ENCODE assay signal across 8 cellular contexts in genomic region chr1:18950415-18951026, GRCh38. TPM values are rescaled to one million over a fixed set of nuclear protein-coding genes. Genes with fewer than 3 reads are reported as not detected.
A peak's percentile ranks its signal among the peaks of the same experiment; 100 is the strongest.
DNase-seq lines count a peak whose midpoint lies in the region; ATAC-seq and TF ChIP-seq lines count a peak whose summit lies in the region.

No MANE protein-coding gene starts in this region.

- TF ChIP-seq EP300 in stomach (IDR thresholded peaks at IDR 0.05) = no peak

- peak overlapping the region; percentile 59; the same call in 1 of the 3 replicates for H3K4me3 Mint-ChIP-seq in GM23338

- H3K27ac Mint-ChIP-seq in GM23338 = peak overlapping the region; percentile 94; the same call in 1 of the 2 replicates
- peak overlapping the region; percentile 96 to 98 for H3K27ac Mint-ChIP-seq in activated naive CD4-positive, alpha-beta T cell treated with anti-CD3 and anti-CD28 coated beads, Interleukin-2, amount 50 U/mL, for 72 hours

- H3K36me3 ChIP-seq in GM23338 (ENCODE audit: insufficient read depth) (no peaks in the 10 kb centered on the region), iPS-18a (ENCODE audit: control insufficient read depth, low read depth, low read length) (no peaks in the 10 kb centered on the region), stomach (no peaks in the 10 kb centered on the region)

- H3K4me1 ChIP-seq in GM23338 (ENCODE audit: insufficient read depth) (peaks cover 37% of the 10 kb centered on the region), iPS-18a (ENCODE audit: control insufficient read depth, low read depth, low read length) (peaks cover 12% of the 10 kb centered on the region), stomach (peaks cover 61 to 99% (median 86%) of the 10 kb centered on the region in 4 donors)

- no peak for TF ChIP-seq POLR2A in stomach (IDR thresholded peaks at IDR 0.05)

- WGBS in stomach, 5 donors = 48 to 60% (median 55%) methylated on average over 19 of the region's 19 CpGs

- no peaks in the 10 kb centered on the region for H3K9me2 ChIP-seq in GM23338 (ENCODE audit: insufficient read depth)

- no peaks in the 10 kb centered on the region for H3K9me3 ChIP-seq in iPS-18a (ENCODE audit: control insufficient read depth, low read depth, low read length)
- no peaks in the 10 kb centered on the region for H3K9me3 ChIP-seq in stomach

- H3K36me3 Mint-ChIP-seq in GM23338 (ENCODE audit: low read depth) = no peaks in the 10 kb centered on the region; the same call in 2 of the 3 replicates
- peaks cover 26 to 49% of the 10 kb centered on the region in 2 donors for H3K36me3 Mint-ChIP-seq in activated naive CD4-positive, alpha-beta T cell treated with anti-CD3 and anti-CD28 coated beads, Interleukin-2, amount 50 U/mL, for 72 hours

- H3K9ac ChIP-seq in iPS-18a (ENCODE audit: low read length) = peak overlapping the region; percentile 33

- peak overlapping the region; percentile 65; the same call in 1 of the 2 replicates for H3K4me2 ChIP-seq in GM23338

- H3K27ac ChIP-seq in GM23338 (ENCODE audit: low read depth) = peak overlapping the region; percentile 81
- H3K27ac ChIP-seq in iPS-18a (ENCODE audit: low read length) = no peak overlapping the region
- peak overlapping the region; percentile 34 to 89 (median 80) for H3K27ac ChIP-seq in stomach

- peaks cover 4% of the 10 kb centered on the region; the same call in 1 of the 2 replicates for H3K79me2 ChIP-seq in GM23338 (replicated peaks; ENCODE audit: insufficient read depth)

- TF ChIP-seq CTCF in GM23338 (conservative IDR thresholded peaks at IDR 0.05; ENCODE audit: low read depth in 2 of 2) = no peak
- no peak for TF ChIP-seq CTCF in stomach (IDR thresholded peaks at IDR 0.05)

- no peaks in the 10 kb centered on the region; the same call in 2 of the 3 replicates for H3K9me3 Mint-ChIP-seq in GM23338
- H3K9me3 Mint-ChIP-seq in activated naive CD4-positive, alpha-beta T cell treated with anti-CD3 and anti-CD28 coated beads, Interleukin-2, amount 50 U/mL, for 72 hours = no peaks in the 10 kb centered on the region

- H4K20me1 ChIP-seq in GM23338 (replicated peaks; ENCODE audit: insufficient read depth) = peaks cover 9% of the 10 kb centered on the region

- H3K27me3 Mint-ChIP-seq in GM23338 (ENCODE audit: insufficient read depth, low read depth, poor library complexity) = peaks cover 37% of the 10 kb centered on the region

- H3K4me1 Mint-ChIP-seq in GM23338 = peaks cover 34% of the 10 kb centered on the region

- H2AFZ ChIP-seq in GM23338 = no peak overlapping the region

- H3K4me3 ChIP-seq in GM23338 (no peak overlapping the region), iPS-18a (ENCODE audit: low read length) (no peak overlapping the region), stomach (peak overlapping the region; percentile 21 to 37 (median 30))

- DNase-seq in GM23338 (ENCODE audit: low spot score) (no peak), stomach (no peak), globus pallidus (ENCODE audit: low spot score) (no peak), pons (ENCODE audit: low spot score) (no peak), NCI-H82 treated with DMSO at 0.1 percent for 48 hours (lab: John Stamatoyannopoulos, UW; ENCODE audit: unreplicated experiment) (no peak), NOMO-1 treated with DMSO at 0.1 percent for 48 hours (lab: John Stamatoyannopoulos, UW; ENCODE audit: unreplicated experiment) (no peak)
- DNase-seq in activated naive CD4-positive, alpha-beta T cell treated with anti-CD3 and anti-CD28 coated beads, Interleukin-2, amount 50 U/mL, for 72 hours (ENCODE audit: low spot score in 2 of 2) = peak; percentile 40 to 65

- no peak for ATAC-seq in GM23338
- peak in 1 of 2 donors; percentile 17 for ATAC-seq in activated naive CD4-positive, alpha-beta T cell treated with anti-CD3 and anti-CD28 coated beads, Interleukin-2, amount 50 U/mL, for 72 hours

- intact Hi-C loops in stomach (cut with DNase I; ENCODE audit: low total_unique reads) = loop anchor here (10.0 kb wide), 1 partner anchor 46 kb away; the partner anchor contains the start of gene ALDH4A1

- H3K27me3 ChIP-seq in GM23338 (ENCODE audit: insufficient read depth) (peaks cover 15% of the 10 kb centered on the region), iPS-18a (ENCODE audit: control insufficient read depth, insufficient read depth, low read length) (peaks cover 20% of the 10 kb centered on the region), stomach (no peaks in the 10 kb centered on the region)

- H3F3A ChIP-seq in GM23338 (replicated peaks; ENCODE audit: low read depth) = 0 out of 2 replicates have a peak, but pooled peaks cover 2% of the 10 kb centered on the region

TF ChIP-seq in GM23338, 12 proteins besides CTCF, POLR2A, EP300 and RAD21 (continues in another document):
- no peak for TF ChIP-seq CREB1 (CRISPR knock-in tag; IDR thresholded peaks at IDR 0.05; ENCODE audit: low read depth)
- TF ChIP-seq REST (IDR thresholded peaks at IDR 0.05; ENCODE audit: unreplicated experiment) = no peak
- no peak for TF ChIP-seq NANOG (IDR thresholded peaks at IDR 0.05; ENCODE audit: borderline replicate concordance)
- no peak for TF ChIP-seq JUNB (IDR thresholded peaks at IDR 0.05; ENCODE audit: unreplicated experiment)
- TF ChIP-seq STAT1 (IDR thresholded peaks at IDR 0.05; ENCODE audit: unreplicated experiment) = no peak
- no peak for TF ChIP-seq EZH2phosphoT487 (IDR thresholded peaks at IDR 0.05; ENCODE audit: unreplicated experiment)
- no peak for TF ChIP-seq POLR2AphosphoS5 (IDR thresholded peaks at IDR 0.05; ENCODE audit: low read depth)
- TF ChIP-seq EZH2 (IDR thresholded peaks at IDR 0.05; ENCODE audit: low read depth, unreplicated experiment) = no peak

RNA-seq across cellular contexts. Expression of gene IFFO2, which starts 6.0 kb away (rescaled TPM):
- 7.5 and 13.2 TPM in 2 replicates for total RNA-seq in GM23338 (2014; rRNA removed; shearing (Covaris generic))
- polyA plus RNA-seq in GM23338 (2016; fragmentation: Nextera tagmentation; extraction: Ambion mirVana) = 0.71 and 1.5 TPM in 2 replicates
- 10 to 100 TPM; 27.3 to 41.7 TPM for total RNA-seq in activated naive CD4-positive, alpha-beta T cell treated with anti-CD3 and anti-CD28 coated beads, Interleukin-2, amount 50 U/mL, for 72 hours
- 10 to 100 TPM in 2 of 5 donors, 1 to 10 TPM in 2, under 1 TPM in 1; 0.58 to 47.8 (median 7.7) TPM for total RNA-seq in stomach
- polyA plus RNA-seq in stomach = 1 to 10 TPM in 2 of 3 donors, under 1 TPM in 1; 0.92 to 5.1 (median 3.4) TPM

RNA-seq across cellular contexts. Expression of gene ALDH4A1, which starts 48.2 kb away (rescaled TPM):
- total RNA-seq in GM23338 (2014; rRNA removed; shearing (Covaris generic)) = 33.8 and 36.9 TPM in 2 replicates
- polyA plus RNA-seq in GM23338 (2016; fragmentation: Nextera tagmentation; extraction: Ambion mirVana) = 11.3 and 13.5 TPM in 2 replicates
- 1 to 10 TPM; 7.4 to 9.8 TPM for total RNA-seq in activated naive CD4-positive, alpha-beta T cell treated with anti-CD3 and anti-CD28 coated beads, Interleukin-2, amount 50 U/mL, for 72 hours
- 10 to 100 TPM in 1 of 5 donors, 1 to 10 TPM in 4; 3.5 to 11.0 (median 7.6) TPM for total RNA-seq in stomach
- 10 to 100 TPM in 2 of 3 donors, 1 to 10 TPM in 1; 6.7 to 16.0 (median 11.1) TPM for polyA plus RNA-seq in stomach

Comparison
In these comparisons a context has a peak if more than half of its experiments do, and no peak if none do; other contexts are left out.
1. DNase-seq: peak in activated naive CD4-positive, alpha-beta T cell treated with anti-CD3 and anti-CD28 coated beads, Interleukin-2, amount 50 U/mL, for 72 hours (2 of 2); none in GM23338 (single experiment), stomach (single experiment), globus pallidus (single experiment), pons (single experiment), NCI-H82 treated with DMSO at 0.1 percent for 48 hours (single experiment) and NOMO-1 treated with DMSO at 0.1 percent for 48 hours (single experiment).
2. H3K4me3 ChIP-seq: peak in stomach (4 of 4); none in GM23338 (single experiment) and iPS-18a (single experiment).